ENCODE assay signal across 15 cellular contexts in the genomic region with DNA sequence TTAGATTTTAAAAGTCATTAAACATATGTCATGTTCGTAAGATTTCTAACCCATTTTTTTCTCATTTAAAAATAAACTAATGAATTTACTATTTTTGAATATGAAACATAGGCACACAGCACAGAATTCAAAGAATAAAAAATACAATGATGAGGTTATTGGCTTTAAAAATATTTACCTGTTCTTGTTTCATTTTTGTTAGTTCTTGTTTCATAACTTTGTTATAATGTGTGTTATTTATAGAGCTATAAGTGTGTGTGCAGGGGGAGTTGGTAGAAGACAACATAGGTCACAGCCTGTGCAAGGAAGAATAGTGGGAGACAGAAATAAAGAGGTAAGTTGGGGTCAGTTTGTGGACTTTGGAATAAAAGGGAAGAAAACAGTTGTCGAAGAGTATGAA. TPM values are rescaled to one million over a fixed set of nuclear protein-coding genes. Genes with fewer than 3 reads are reported as not detected.
DNase-seq lines count a peak whose midpoint lies in the region; ATAC-seq, FAIRE-seq and TF ChIP-seq lines count a peak whose summit lies in the region.
"Had no signal": no experiment of that assay in that cellular context is flagged by ENCODE, and none has a peak within 500 bp of the region (broad histone marks: within the 10 kb centered on the region; RNA-seq: fewer than 3 reads in every experiment).

No MANE protein-coding gene starts in this region.

- H3K27ac Mint-ChIP-seq in CD4-positive, alpha-beta T cell: no peak overlapping the region
- peak overlapping the region; percentile 64 for H3K27ac Mint-ChIP-seq in activated T-helper 1 cell treated with anti-CD3 and anti-CD28 coated beads, Interleukin-12 subunit alpha, Interleukin-12 subunit beta, Interleukin-2, Interleukin-4 antibody, amounts not matched to agents 30 ng/mL and 10 ng/mL and 1 ng/mL, durations not matched to agents 14 hours and 24 hours and 36 hours
- peak overlapping the region in 8 of 9 donors; percentile 17 to 93 (median 74) for H3K27ac Mint-ChIP-seq in naive thymus-derived CD4-positive, alpha-beta T cell
- no peak overlapping the region for H3K27ac Mint-ChIP-seq in Calu3 (ENCODE audit: unreplicated experiment)
- H3K27ac Mint-ChIP-seq: H9 had no signal

- DNase-seq in CD4-positive, alpha-beta T cell: no peak
- no peak for DNase-seq in activated T-helper 1 cell treated with anti-CD3 and anti-CD28 coated beads, Interleukin-12 subunit alpha, Interleukin-12 subunit beta, Interleukin-2, Interleukin-4 antibody, amounts not matched to agents 30 ng/mL and 10 ng/mL and 1 ng/mL, durations not matched to agents 14 hours and 24 hours and 36 hours (ENCODE audit: low spot score)
- no peak for DNase-seq in naive thymus-derived CD4-positive, alpha-beta T cell
- DNase-seq in DMS114 treated with DMSO at 0.1 percent for 48 hours (lab: John Stamatoyannopoulos, UW; ENCODE audit: unreplicated experiment) (no peak), hippocampal formation (lab: John Stamatoyannopoulos, UW) (no peak), Calu3 (no peak)

- no peak overlapping the region for H3K4me3 ChIP-seq in naive thymus-derived CD4-positive, alpha-beta T cell (ENCODE audit: low read length)
- H3K4me3 ChIP-seq: GM23248, Peyer's patch had no signal

- TF ChIP-seq CTCF in CD4-positive, alpha-beta T cell (IDR thresholded peaks at IDR 0.05): no peak
- TF ChIP-seq CTCF in Calu3 (IDR thresholded peaks at IDR 0.05; ENCODE audit: unreplicated experiment): no peak

- no peak overlapping the region for H3K27ac ChIP-seq in CD4-positive, alpha-beta T cell (ENCODE audit: low read depth, low read length)
- no peak overlapping the region for H3K27ac ChIP-seq in naive thymus-derived CD4-positive, alpha-beta T cell (ENCODE audit: low read depth, low read length)
- H3K27ac ChIP-seq: GM23248, Peyer's patch had no signal

- CTCF ChIA-PET in CD4-positive, alpha-beta T cell (lab: Charles Lee): interaction anchor here (1.3 to 3.0 kb wide), 11 partner anchors 15 to 334 kb away, joined by 3 to 67 read pairs (median 10); partner anchors contain the start of genes NCBP2 and NRROS
- CTCF ChIA-PET in naive thymus-derived CD4-positive, alpha-beta T cell (lab: Charles Lee): interaction anchor here (0.8 to 8.3 kb wide), 16 partner anchors 9 to 153 kb away, joined by 3 to 166 read pairs (median 5); partner anchors contain the start of gene NRROS
- CTCF ChIA-PET in Calu3 (lab: Charles Lee): interaction anchor here (0.7 to 1.7 kb wide), 7 partner anchors 76 to 1201 kb away, joined by 3 to 23 read pairs (median 5); partner anchors contain the start of genes NCBP2 and SENP5

- H3K9me3 Mint-ChIP-seq in CD4-positive, alpha-beta T cell: no peaks in the 10 kb centered on the region
- no peaks in the 10 kb centered on the region for H3K9me3 Mint-ChIP-seq in activated T-helper 1 cell treated with anti-CD3 and anti-CD28 coated beads, Interleukin-12 subunit alpha, Interleukin-12 subunit beta, Interleukin-2, Interleukin-4 antibody, amounts not matched to agents 30 ng/mL and 10 ng/mL and 1 ng/mL, durations not matched to agents 14 hours and 24 hours and 36 hours
- H3K9me3 Mint-ChIP-seq in naive thymus-derived CD4-positive, alpha-beta T cell: peaks cover 0 to 2% (median 0%) of the 10 kb centered on the region in 11 donors
- no peaks in the 10 kb centered on the region for H3K9me3 Mint-ChIP-seq in Calu3 (ENCODE audit: low read depth, unreplicated experiment)
- H3K9me3 Mint-ChIP-seq: CD8-positive, alpha-beta memory T cell; H9; IgD-negative memory B cell; T-cell had no signal

- no peaks in the 10 kb centered on the region for H3K9me3 ChIP-seq in CD4-positive, alpha-beta T cell (ENCODE audit: control insufficient read depth, low read length)
- H3K9me3 ChIP-seq in naive thymus-derived CD4-positive, alpha-beta T cell (ENCODE audit: control insufficient read depth in 2 of 3, low read length in 3 of 3): no peaks in the 10 kb centered on the region
- H3K9me3 ChIP-seq: Peyer's patch had no signal

- no peaks in the 10 kb centered on the region for H3K36me3 ChIP-seq in naive thymus-derived CD4-positive, alpha-beta T cell (ENCODE audit: control insufficient read depth in 2 of 3, insufficient read depth in 3 of 3, low read length in 3 of 3)
- H3K36me3 ChIP-seq: Peyer's patch had no signal

- H3K4me1 ChIP-seq in naive thymus-derived CD4-positive, alpha-beta T cell (ENCODE audit: control insufficient read depth in 2 of 2, insufficient read depth in 2 of 2, low read length in 2 of 2): peaks cover 26 to 27% of the 10 kb centered on the region in 2 donors

- FAIRE-seq in G401.6 (lab: Jason Lieb, UNC): peak; percentile 64
- FAIRE-seq: D721Med had no signal

- POLR2A ChIA-PET in CD4-positive, alpha-beta T cell (lab: Charles Lee): interaction anchor here (1.1 to 6.8 kb wide), 9 partner anchors 10 to 333 kb away, joined by 4 to 80 read pairs (median 6); partner anchors contain the start of genes CEP19, NCBP2, NRROS and PAK2
- POLR2A ChIA-PET in naive thymus-derived CD4-positive, alpha-beta T cell (lab: Charles Lee): interaction anchor here (0.9 to 2.7 kb wide), 9 partner anchors 10 to 131 kb away, joined by 3 to 25 read pairs (median 6); partner anchors contain the start of genes NRROS and PAK2

- no peaks in the 10 kb centered on the region for H3K27me3 ChIP-seq in CD4-positive, alpha-beta T cell (ENCODE audit: control insufficient read depth, insufficient read depth, low read length)
- no peaks in the 10 kb centered on the region for H3K27me3 ChIP-seq in naive thymus-derived CD4-positive, alpha-beta T cell (ENCODE audit: control insufficient read depth in 2 of 2, insufficient read depth in 2 of 2, low read length in 2 of 2)
- H3K27me3 ChIP-seq: Peyer's patch had no signal

- H3K4me1 Mint-ChIP-seq in CD4-positive, alpha-beta T cell (ENCODE audit: low read depth): peaks cover 49% of the 10 kb centered on the region
- H3K4me1 Mint-ChIP-seq in activated T-helper 1 cell treated with anti-CD3 and anti-CD28 coated beads, Interleukin-12 subunit alpha, Interleukin-12 subunit beta, Interleukin-2, Interleukin-4 antibody, amounts not matched to agents 30 ng/mL and 10 ng/mL and 1 ng/mL, durations not matched to agents 14 hours and 24 hours and 36 hours (ENCODE audit: low read depth): peaks cover 45% of the 10 kb centered on the region
- peaks cover 28 to 52% (median 47%) of the 10 kb centered on the region in 7 donors for H3K4me1 Mint-ChIP-seq in naive thymus-derived CD4-positive, alpha-beta T cell
- H3K4me1 Mint-ChIP-seq in Calu3 (ENCODE audit: low read depth, unreplicated experiment): peaks cover 10% of the 10 kb centered on the region

- no TSS peak for BruUV-seq in Calu3 (replicated peaks; lab: Mats Ljungman, UMichigan)

- ATAC-seq in CD4-positive, alpha-beta T cell (ENCODE audit: poor library complexity): no peak
- ATAC-seq in naive thymus-derived CD4-positive, alpha-beta T cell: no peak

- no peaks in the 10 kb centered on the region for H3K27me3 Mint-ChIP-seq in CD4-positive, alpha-beta T cell
- peaks cover 2% of the 10 kb centered on the region for H3K27me3 Mint-ChIP-seq in activated T-helper 1 cell treated with anti-CD3 and anti-CD28 coated beads, Interleukin-12 subunit alpha, Interleukin-12 subunit beta, Interleukin-2, Interleukin-4 antibody, amounts not matched to agents 30 ng/mL and 10 ng/mL and 1 ng/mL, durations not matched to agents 14 hours and 24 hours and 36 hours (ENCODE audit: insufficient read depth)
- peaks cover 0 to 5% (median 0%) of the 10 kb centered on the region in 5 donors for H3K27me3 Mint-ChIP-seq in naive thymus-derived CD4-positive, alpha-beta T cell
- H3K27me3 Mint-ChIP-seq in Calu3 (ENCODE audit: unreplicated experiment): peaks cover 21% of the 10 kb centered on the region
- H3K27me3 Mint-ChIP-seq: IgD-negative memory B cell, T-cell had no signal

- intact Hi-C loops in CD4-positive, alpha-beta T cell (cut with DNase I, micrococcal nuclease): loop anchor here (1.0 to 10.0 kb wide), 6 partner anchors 24 to 362 kb away; partner anchors contain the start of gene NCBP2 (in 1 of the 2)
- intact Hi-C loops in activated T-helper 1 cell treated with anti-CD3 and anti-CD28 coated beads, Interleukin-12 subunit alpha, Interleukin-12 subunit beta, Interleukin-2, Interleukin-4 antibody, amounts not matched to agents 30 ng/mL and 10 ng/mL and 1 ng/mL, durations not matched to agents 14 hours and 24 hours and 36 hours (cut with micrococcal nuclease): loop anchor here (1.0 to 2.0 kb wide), 12 partner anchors 10 to 363 kb away; partner anchors contain the start of genes NCBP2 and NRROS
- intact Hi-C loops in naive thymus-derived CD4-positive, alpha-beta T cell (cut with micrococcal nuclease): loop anchor here (1.0 to 10.0 kb wide), 10 partner anchors 24 to 361 kb away; partner anchors contain the start of genes CEP19 (in 2 of the 2), PIGX (in 2 of the 2), FBXO45 (in 1 of the 2) and PIGZ (in 1 of the 2)
- intact Hi-C loops in Calu3 (cut with micrococcal nuclease; ENCODE audit: unreplicated experiment): loop anchor here (1.0 to 10.0 kb wide), 3 partner anchors 77 to 364 kb away; partner anchors contain the start of gene NCBP2

- no peaks in the 10 kb centered on the region for H3K36me3 Mint-ChIP-seq in CD4-positive, alpha-beta T cell (ENCODE audit: low read depth)
- no peaks in the 10 kb centered on the region for H3K36me3 Mint-ChIP-seq in activated T-helper 1 cell treated with anti-CD3 and anti-CD28 coated beads, Interleukin-12 subunit alpha, Interleukin-12 subunit beta, Interleukin-2, Interleukin-4 antibody, amounts not matched to agents 30 ng/mL and 10 ng/mL and 1 ng/mL, durations not matched to agents 14 hours and 24 hours and 36 hours (ENCODE audit: low read depth)
- H3K36me3 Mint-ChIP-seq in naive thymus-derived CD4-positive, alpha-beta T cell: no peaks in the 10 kb centered on the region
- no peaks in the 10 kb centered on the region for H3K36me3 Mint-ChIP-seq in Calu3 (ENCODE audit: insufficient read depth, unreplicated experiment)
- H3K36me3 Mint-ChIP-seq: CD8-positive, alpha-beta memory T cell; IgD-negative memory B cell; T-cell had no signal

- H3K4me3 Mint-ChIP-seq in CD4-positive, alpha-beta T cell: peak overlapping the region; percentile 48
- H3K4me3 Mint-ChIP-seq in activated T-helper 1 cell treated with anti-CD3 and anti-CD28 coated beads, Interleukin-12 subunit alpha, Interleukin-12 subunit beta, Interleukin-2, Interleukin-4 antibody, amounts not matched to agents 30 ng/mL and 10 ng/mL and 1 ng/mL, durations not matched to agents 14 hours and 24 hours and 36 hours: no peak overlapping the region
- H3K4me3 Mint-ChIP-seq in naive thymus-derived CD4-positive, alpha-beta T cell: peak overlapping the region in 1 of 10 donors; percentile 12
- no peak overlapping the region for H3K4me3 Mint-ChIP-seq in Calu3 (ENCODE audit: low read depth, unreplicated experiment)
- H3K4me3 Mint-ChIP-seq: H9 had no signal

RNA-seq across cellular contexts. Expression of gene NRROS, which starts 30.8 kb away (rescaled TPM):
- total RNA-seq in CD4-positive, alpha-beta T cell: 1 to 10 TPM; 7.4 to 8.4 TPM
- 37.8 and 38.8 TPM in 2 replicates for total RNA-seq in activated T-helper 1 cell treated with anti-CD3 and anti-CD28 coated beads, Interleukin-12 subunit alpha, Interleukin-12 subunit beta, Interleukin-2, Interleukin-4 antibody, amounts not matched to agents 30 ng/mL and 10 ng/mL and 1 ng/mL, durations not matched to agents 14 hours and 24 hours and 36 hours
- total RNA-seq in naive thymus-derived CD4-positive, alpha-beta T cell: 10 to 100 TPM in 4 of 5 experiments, 1 to 10 TPM in 1; 9.8 to 53.3 (median 14.2) TPM
- 1 to 10 TPM; 1.3 to 4.3 TPM for polyA plus RNA-seq in naive thymus-derived CD4-positive, alpha-beta T cell
- 0.39 and 0.99 TPM in 2 replicates for total RNA-seq in Calu3 (2022)
- total RNA-seq: MCF 10A had no signal
- polyA plus RNA-seq: GM23248 had no signal

RNA-seq across cellular contexts. Expression of gene FBXO45, which starts 40.2 kb away (rescaled TPM):
- 1 to 10 TPM; 5.4 to 6.0 TPM for total RNA-seq in CD4-positive, alpha-beta T cell
- total RNA-seq in activated T-helper 1 cell treated with anti-CD3 and anti-CD28 coated beads, Interleukin-12 subunit alpha, Interleukin-12 subunit beta, Interleukin-2, Interleukin-4 antibody, amounts not matched to agents 30 ng/mL and 10 ng/mL and 1 ng/mL, durations not matched to agents 14 hours and 24 hours and 36 hours: 22.8 and 24.3 TPM in 2 replicates
- 10 to 100 TPM in 1 of 5 experiments, 1 to 10 TPM in 4; 2.8 to 15.9 (median 7.1) TPM for total RNA-seq in naive thymus-derived CD4-positive, alpha-beta T cell
- polyA plus RNA-seq in naive thymus-derived CD4-positive, alpha-beta T cell: 1 to 10 TPM; 1.2 to 2.0 TPM
- 10.8 and 12.1 TPM in 2 replicates for total RNA-seq in Calu3 (2022)

RNA-seq across cellular contexts. Expression of gene WDR53, which starts 40.3 kb away (rescaled TPM):
- 10 to 100 TPM; 18.4 to 20.9 TPM for total RNA-seq in CD4-positive, alpha-beta T cell
- 24.8 and 25.5 TPM in 2 replicates for total RNA-seq in activated T-helper 1 cell treated with anti-CD3 and anti-CD28 coated beads, Interleukin-12 subunit alpha, Interleukin-12 subunit beta, Interleukin-2, Interleukin-4 antibody, amounts not matched to agents 30 ng/mL and 10 ng/mL and 1 ng/mL, durations not matched to agents 14 hours and 24 hours and 36 hours
- total RNA-seq in naive thymus-derived CD4-positive, alpha-beta T cell: 10 to 100 TPM; 13.6 to 31.5 (median 22.7) TPM
- polyA plus RNA-seq in naive thymus-derived CD4-positive, alpha-beta T cell: 10 to 100 TPM; 11.9 to 25.1 TPM
- total RNA-seq in Calu3 (2022): 20.3 and 23.9 TPM in 2 replicates

Comparison
In these comparisons a context has a peak if more than half of its experiments do, and no peak if none do; other contexts are left out.
1. H3K27ac Mint-ChIP-seq: peak in activated T-helper 1 cell treated with anti-CD3 and anti-CD28 coated beads, Interleukin-12 subunit alpha, Interleukin-12 subunit beta, Interleukin-2, Interleukin-4 antibody, amounts not matched to agents 30 ng/mL and 10 ng/mL and 1 ng/mL, durations not matched to agents 14 hours and 24 hours and 36 hours (single experiment) and naive thymus-derived CD4-positive, alpha-beta T cell (8 of 9); none in CD4-positive, alpha-beta T cell (single experiment) and Calu3 (single experiment).